8 cellular contexts compared by ENCODE assay signal in genomic region chr17:81910840-81911276, GRCh38. TPM values are rescaled to one million over a fixed set of nuclear protein-coding genes. Genes with fewer than 3 reads are reported as not detected.
DNase-seq lines count a peak whose midpoint lies in the region; ATAC-seq lines count a peak whose summit lies in the region.

No MANE protein-coding gene starts in this region.

- peak; percentile 21 for ATAC-seq in HG03064 (IDR thresholded peaks at IDR 0.05; ENCODE audit: low read depth, unreplicated experiment)
- ATAC-seq in stimulated activated memory B cell treated with anti-CD40 and anti-IgM and Interleukin-4, amounts not matched to agents 10 μg/mL and 1 μg/mL and 100 μg/mL, for 72 hours: peak; percentile 63

- peaks cover 43% of the 10 kb centered on the region for H3K36me3 Mint-ChIP-seq in activated CD4-positive, alpha-beta memory T cell treated with anti-CD3 and anti-CD28 coated beads, Interleukin-2, amount 10 ng/mL, durations not matched to agents 7 days and 5 days (ENCODE audit: low read depth)
- peaks cover 57% of the 10 kb centered on the region for H3K36me3 Mint-ChIP-seq in stimulated activated memory B cell treated with anti-CD40 and anti-IgM and Interleukin-4, amounts not matched to agents 10 μg/mL and 1 μg/mL and 100 μg/mL, for 72 hours

- CTCF ChIA-PET in activated CD4-positive, alpha-beta memory T cell treated with anti-CD3 and anti-CD28 coated beads, Interleukin-2, amount 10 ng/mL, durations not matched to agents 7 days and 5 days (lab: Charles Lee): no interaction called here

- H3K36me3 ChIP-seq in iPS-15b (ENCODE audit: control insufficient read depth, insufficient read depth, low read length): peaks cover 53% of the 10 kb centered on the region

- H3K4me1 ChIP-seq in iPS-15b (ENCODE audit: control insufficient read depth, insufficient read depth, low read length): no peaks in the 10 kb centered on the region

- no peak overlapping the region for H3K27ac Mint-ChIP-seq in activated CD4-positive, alpha-beta memory T cell treated with anti-CD3 and anti-CD28 coated beads, Interleukin-2, amount 10 ng/mL, durations not matched to agents 7 days and 5 days
- no peak overlapping the region for H3K27ac Mint-ChIP-seq in stimulated activated memory B cell treated with anti-CD40 and anti-IgM and Interleukin-4, amounts not matched to agents 10 μg/mL and 1 μg/mL and 100 μg/mL, for 72 hours

- peaks cover 28% of the 10 kb centered on the region for H3K4me1 Mint-ChIP-seq in activated CD4-positive, alpha-beta memory T cell treated with anti-CD3 and anti-CD28 coated beads, Interleukin-2, amount 10 ng/mL, durations not matched to agents 7 days and 5 days
- H3K4me1 Mint-ChIP-seq in stimulated activated memory B cell treated with anti-CD40 and anti-IgM and Interleukin-4, amounts not matched to agents 10 μg/mL and 1 μg/mL and 100 μg/mL, for 72 hours: peaks cover 30% of the 10 kb centered on the region

- no peaks in the 10 kb centered on the region for H3K27me3 Mint-ChIP-seq in activated CD4-positive, alpha-beta memory T cell treated with anti-CD3 and anti-CD28 coated beads, Interleukin-2, amount 10 ng/mL, durations not matched to agents 7 days and 5 days
- no peaks in the 10 kb centered on the region for H3K27me3 Mint-ChIP-seq in stimulated activated memory B cell treated with anti-CD40 and anti-IgM and Interleukin-4, amounts not matched to agents 10 μg/mL and 1 μg/mL and 100 μg/mL, for 72 hours

- peak overlapping the region; percentile 69 for H3K4me3 ChIP-seq in iPS-15b (ENCODE audit: low read depth, low read length)

- POLR2A ChIA-PET in activated CD4-positive, alpha-beta memory T cell treated with anti-CD3 and anti-CD28 coated beads, Interleukin-2, amount 10 ng/mL, durations not matched to agents 7 days and 5 days (lab: Charles Lee): interaction anchor here (1.0 to 1.7 kb wide), 3 partner anchors 13 to 19 kb away, joined by 3 to 5 read pairs (median 4); no protein-coding TSS in a partner anchor

- no peaks in the 10 kb centered on the region for H3K9me3 ChIP-seq in iPS-15b (ENCODE audit: control insufficient read depth, insufficient read depth, low read length)

- peaks cover 6% of the 10 kb centered on the region for H3K27me3 ChIP-seq in iPS-15b (ENCODE audit: control insufficient read depth, insufficient read depth, low read length)

- H3K4me3 Mint-ChIP-seq in activated CD4-positive, alpha-beta memory T cell treated with anti-CD3 and anti-CD28 coated beads, Interleukin-2, amount 10 ng/mL, durations not matched to agents 7 days and 5 days: peak overlapping the region; percentile 88
- peak overlapping the region; percentile 77 for H3K4me3 Mint-ChIP-seq in stimulated activated memory B cell treated with anti-CD40 and anti-IgM and Interleukin-4, amounts not matched to agents 10 μg/mL and 1 μg/mL and 100 μg/mL, for 72 hours

- peak overlapping the region; percentile 47 for H3K9ac ChIP-seq in iPS-15b (ENCODE audit: low read depth, low read length)

- no peaks in the 10 kb centered on the region for H3K9me3 Mint-ChIP-seq in activated CD4-positive, alpha-beta memory T cell treated with anti-CD3 and anti-CD28 coated beads, Interleukin-2, amount 10 ng/mL, durations not matched to agents 7 days and 5 days
- no peaks in the 10 kb centered on the region for H3K9me3 Mint-ChIP-seq in stimulated activated memory B cell treated with anti-CD40 and anti-IgM and Interleukin-4, amounts not matched to agents 10 μg/mL and 1 μg/mL and 100 μg/mL, for 72 hours

- peak; percentile 32 for DNase-seq in stimulated activated naive CD4-positive, alpha-beta T cell treated with Interleukin-2 at 50 U/mL for 16 hours (lab: John Stamatoyannopoulos, UW)
- no peak for DNase-seq in stimulated activated naive CD4-positive, alpha-beta T cell (lab: John Stamatoyannopoulos, UW)
- DNase-seq in activated CD4-positive, alpha-beta memory T cell treated with anti-CD3 and anti-CD28 coated beads, Interleukin-2, amount 10 ng/mL, durations not matched to agents 7 days and 5 days: no peak
- DNase-seq in SHP77 treated with DMSO at 0.1 percent for 48 hours (lab: John Stamatoyannopoulos, UW) (no peak), DMS114 treated with DMSO at 0.1 percent for 48 hours (lab: John Stamatoyannopoulos, UW; ENCODE audit: unreplicated experiment) (no peak)

RNA-seq across cellular contexts. Expression of gene PCYT2, which starts 0.3 kb away (rescaled TPM):
- total RNA-seq in activated CD4-positive, alpha-beta memory T cell treated with anti-CD3 and anti-CD28 coated beads, Interleukin-2, amount 10 ng/mL, durations not matched to agents 7 days and 5 days: 10 to 100 TPM; 41.6 to 44.4 TPM

RNA-seq across cellular contexts. Expression of gene SIRT7, which starts 7.1 kb away (rescaled TPM):
- total RNA-seq in activated CD4-positive, alpha-beta memory T cell treated with anti-CD3 and anti-CD28 coated beads, Interleukin-2, amount 10 ng/mL, durations not matched to agents 7 days and 5 days: 10 to 100 TPM; 55.8 to 58.4 TPM

RNA-seq across cellular contexts. Expression of gene NPB, which starts 8.8 kb away (rescaled TPM):
- under 1 TPM in 1 of 2 experiments, not detected in 1; 0.38 TPM for total RNA-seq in activated CD4-positive, alpha-beta memory T cell treated with anti-CD3 and anti-CD28 coated beads, Interleukin-2, amount 10 ng/mL, durations not matched to agents 7 days and 5 days

RNA-seq across cellular contexts. Expression of gene MAFG, which starts 16.7 kb away (rescaled TPM):
- total RNA-seq in activated CD4-positive, alpha-beta memory T cell treated with anti-CD3 and anti-CD28 coated beads, Interleukin-2, amount 10 ng/mL, durations not matched to agents 7 days and 5 days: 10 to 100 TPM; 35.2 to 36.5 TPM

RNA-seq across cellular contexts. Expression of gene ANAPC11, which starts 19.3 kb away (rescaled TPM):
- 10 to 100 TPM; 95.9 to 98.4 TPM for total RNA-seq in activated CD4-positive, alpha-beta memory T cell treated with anti-CD3 and anti-CD28 coated beads, Interleukin-2, amount 10 ng/mL, durations not matched to agents 7 days and 5 days
